ENCODE assay signal across 23 cellular contexts in the genomic region with DNA sequence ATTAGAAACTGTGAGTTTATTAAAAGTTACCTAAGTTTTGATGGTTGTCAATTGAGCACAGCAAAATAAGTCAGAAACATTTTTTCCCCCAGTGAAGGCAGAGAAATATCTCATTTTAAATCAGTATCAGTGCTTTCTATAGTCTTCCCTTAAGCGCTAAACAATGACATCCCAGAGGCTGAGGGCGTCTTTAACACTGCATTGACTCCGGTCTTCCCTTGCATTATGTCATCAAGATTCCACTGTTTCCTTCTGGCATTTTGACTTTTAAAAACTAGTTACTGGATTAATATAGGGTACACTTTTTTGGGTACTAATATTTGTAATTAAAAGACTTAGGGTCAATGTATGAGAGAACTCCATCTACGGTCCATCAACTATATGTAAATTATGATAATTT. TPM values are rescaled to one million over a fixed set of nuclear protein-coding genes. Genes with fewer than 3 reads are reported as not detected.
DNase-seq lines count a peak whose midpoint lies in the region; ATAC-seq, FAIRE-seq and TF ChIP-seq lines count a peak whose summit lies in the region.
"Had no signal": no experiment of that assay in that cellular context is flagged by ENCODE, and none has a peak within 500 bp of the region (broad histone marks: within the 10 kb centered on the region; RNA-seq: fewer than 3 reads in every experiment).

No MANE protein-coding gene starts in this region.

- TF ChIP-seq CTCF in body of pancreas (IDR thresholded peaks at IDR 0.05) (no peak), kidney (IDR thresholded peaks at IDR 0.05; ENCODE audit: borderline replicate concordance, extremely low read depth, insufficient read depth) (no peak), suprapubic skin (IDR thresholded peaks at IDR 0.05) (no peak), chondrocyte (IDR thresholded peaks at IDR 0.05) (no peak)

- H3K27ac ChIP-seq in body of pancreas = peak overlapping the region; percentile 26 to 99 (median 98)
- no peak overlapping the region for H3K27ac ChIP-seq in kidney (ENCODE audit: low read depth in 2 of 2, low read length in 2 of 2)
- H3K27ac ChIP-seq in suprapubic skin = peak overlapping the region; percentile 100
- H3K27ac ChIP-seq: parathyroid adenoma had no signal

- H3K9me3 ChIP-seq in body of pancreas (no peaks in the 10 kb centered on the region), kidney (ENCODE audit: control insufficient read depth in 1 of 2, low read length in 2 of 2) (no peaks in the 10 kb centered on the region), suprapubic skin (no peaks in the 10 kb centered on the region)
- H3K9me3 ChIP-seq: BE2C had no signal

- no peak for ATAC-seq in activated T-cell treated with anti-CD3 and anti-CD28 coated beads, Interleukin-2, amount 50 U/mL, for 4 hours
- ATAC-seq in body of pancreas = no peak
- ATAC-seq: Panc1; stimulated activated memory B cell treated with anti-CD40 and anti-IgM and Interleukin-4, amounts not matched to agents 10 μg/mL and 1 μg/mL and 100 μg/mL, for 72 hours had no signal

- H3K36me3 Mint-ChIP-seq in activated T-cell treated with anti-CD3 and anti-CD28 coated beads, Interleukin-2, amount 50 U/mL, for 4 hours (ENCODE audit: insufficient read depth) = peaks cover 24% of the 10 kb centered on the region
- peaks cover 1% of the 10 kb centered on the region for H3K36me3 Mint-ChIP-seq in chondrocyte (ENCODE audit: low read depth)
- H3K36me3 Mint-ChIP-seq in activated T-helper 1 cell treated with anti-CD3 and anti-CD28 coated beads, Interleukin-12 subunit alpha, Interleukin-12 subunit beta, Interleukin-2, Interleukin-4 antibody, amounts not matched to agents 30 ng/mL and 10 ng/mL and 1 ng/mL, durations not matched to agents 14 hours and 24 hours and 36 hours (ENCODE audit: low read depth) = peaks cover 35% of the 10 kb centered on the region

- no peak overlapping the region for H3K27ac Mint-ChIP-seq in chondrocyte (ENCODE audit: unreplicated experiment)
- no peak overlapping the region for H3K27ac Mint-ChIP-seq in activated T-helper 1 cell treated with anti-CD3 and anti-CD28 coated beads, Interleukin-12 subunit alpha, Interleukin-12 subunit beta, Interleukin-2, Interleukin-4 antibody, amounts not matched to agents 30 ng/mL and 10 ng/mL and 1 ng/mL, durations not matched to agents 14 hours and 24 hours and 36 hours
- H3K27ac Mint-ChIP-seq: activated CD4-positive, alpha-beta T cell treated with anti-CD3 and anti-CD28 coated beads, Interleukin-2, amount 10 ng/mL, durations not matched to agents 7 days and 5 days; activated naive CD4-positive, alpha-beta T cell treated with anti-CD3 and anti-CD28 coated beads for 36 hours had no signal

- no peak for FAIRE-seq in kidney (lab: Jason Lieb, UNC)
- FAIRE-seq: GM18507, H54 had no signal

- no peaks in the 10 kb centered on the region for H3K9me3 Mint-ChIP-seq in activated T-cell treated with anti-CD3 and anti-CD28 coated beads, Interleukin-2, amount 50 U/mL, for 4 hours
- H3K9me3 Mint-ChIP-seq in chondrocyte (ENCODE audit: low read depth) = no peaks in the 10 kb centered on the region
- no peaks in the 10 kb centered on the region for H3K9me3 Mint-ChIP-seq in activated T-helper 1 cell treated with anti-CD3 and anti-CD28 coated beads, Interleukin-12 subunit alpha, Interleukin-12 subunit beta, Interleukin-2, Interleukin-4 antibody, amounts not matched to agents 30 ng/mL and 10 ng/mL and 1 ng/mL, durations not matched to agents 14 hours and 24 hours and 36 hours
- H3K9me3 Mint-ChIP-seq: activated CD4-positive, alpha-beta T cell treated with anti-CD3 and anti-CD28 coated beads, Interleukin-2, amount 10 ng/mL, durations not matched to agents 7 days and 5 days; activated naive CD4-positive, alpha-beta T cell treated with anti-CD3 and anti-CD28 coated beads for 36 hours; stimulated activated memory B cell treated with anti-CD40 and anti-IgM and Interleukin-4, amounts not matched to agents 10 μg/mL and 1 μg/mL and 100 μg/mL, for 72 hours had no signal

- TF ChIP-seq EP300 in suprapubic skin (IDR thresholded peaks at IDR 0.05) = no peak

- no peak for DNase-seq in activated T-cell treated with anti-CD3 and anti-CD28 coated beads, Interleukin-2, amount 50 U/mL, for 4 hours
- no peak for DNase-seq in activated T-cell treated with anti-CD3 and anti-CD28 coated beads, Interleukin-2, amount 50 U/mL, for 48 hours
- no peak for DNase-seq in body of pancreas
- DNase-seq in kidney = no peak
- no peak for DNase-seq in suprapubic skin (ENCODE audit: low spot score in 2 of 2)
- no peak for DNase-seq in chondrocyte (ENCODE audit: low spot score)
- no peak for DNase-seq in activated T-helper 1 cell treated with anti-CD3 and anti-CD28 coated beads, Interleukin-12 subunit alpha, Interleukin-12 subunit beta, Interleukin-2, Interleukin-4 antibody, amounts not matched to agents 30 ng/mL and 10 ng/mL and 1 ng/mL, durations not matched to agents 14 hours and 24 hours and 36 hours (ENCODE audit: low spot score)
- no peak for DNase-seq in anterior cingulate cortex (lab: John Stamatoyannopoulos, UW)
- DNase-seq: 8988T; activated CD4-positive, alpha-beta T cell treated with anti-CD3 and anti-CD28 coated beads, Interleukin-2, amount 10 ng/mL, durations not matched to agents 7 days and 5 days; activated CD8-positive, alpha-beta memory T cell treated with anti-CD3 and anti-CD28 coated beads, Interleukin-2, amount 50 U/mL, for 48 hours; activated naive CD4-positive, alpha-beta T cell treated with anti-CD3 and anti-CD28 coated beads for 36 hours; BE2C; DMS153; KBM-7; NCI-H1105; NCI-H526; trophoblast cell had no signal

- H3K4me1 Mint-ChIP-seq in activated T-cell treated with anti-CD3 and anti-CD28 coated beads, Interleukin-2, amount 50 U/mL, for 4 hours (ENCODE audit: low read depth) = peaks cover 70% of the 10 kb centered on the region
- H3K4me1 Mint-ChIP-seq in chondrocyte (ENCODE audit: low read depth) = peaks cover 45% of the 10 kb centered on the region
- peaks cover 67% of the 10 kb centered on the region for H3K4me1 Mint-ChIP-seq in activated T-helper 1 cell treated with anti-CD3 and anti-CD28 coated beads, Interleukin-12 subunit alpha, Interleukin-12 subunit beta, Interleukin-2, Interleukin-4 antibody, amounts not matched to agents 30 ng/mL and 10 ng/mL and 1 ng/mL, durations not matched to agents 14 hours and 24 hours and 36 hours (ENCODE audit: low read depth)

- H3K27me3 ChIP-seq in body of pancreas = no peaks in the 10 kb centered on the region
- H3K27me3 ChIP-seq in suprapubic skin = no peaks in the 10 kb centered on the region
- H3K27me3 ChIP-seq: BE2C had no signal

- WGBS in body of pancreas, 2 donors = 46 to 61% methylated on average over 4 of the region's 4 CpGs
- 46% methylated on average over 4 of the region's 4 CpGs for WGBS in suprapubic skin

- TF ChIP-seq POLR2A in body of pancreas (IDR thresholded peaks at IDR 0.05) (no peak), suprapubic skin (IDR thresholded peaks at IDR 0.05) (no peak)

- H3K36me3 ChIP-seq in body of pancreas (replicated peaks in 1 of 2; ENCODE audit: insufficient read depth in 1 of 2, low read depth in 2 of 2) (no peaks in the 10 kb centered on the region), kidney (ENCODE audit: control insufficient read depth in 1 of 2, insufficient read depth in 2 of 2, low read length in 2 of 2) (no peaks in the 10 kb centered on the region), suprapubic skin (no peaks in the 10 kb centered on the region)

- H3K4me3 Mint-ChIP-seq in activated T-cell treated with anti-CD3 and anti-CD28 coated beads, Interleukin-2, amount 50 U/mL, for 4 hours = peak overlapping the region; percentile 3
- no peak overlapping the region for H3K4me3 Mint-ChIP-seq in chondrocyte (ENCODE audit: unreplicated experiment)
- no peak overlapping the region for H3K4me3 Mint-ChIP-seq in activated T-helper 1 cell treated with anti-CD3 and anti-CD28 coated beads, Interleukin-12 subunit alpha, Interleukin-12 subunit beta, Interleukin-2, Interleukin-4 antibody, amounts not matched to agents 30 ng/mL and 10 ng/mL and 1 ng/mL, durations not matched to agents 14 hours and 24 hours and 36 hours
- H3K4me3 Mint-ChIP-seq: activated naive CD4-positive, alpha-beta T cell treated with anti-CD3 and anti-CD28 coated beads for 36 hours had no signal

- intact Hi-C loops in body of pancreas (cut with DNase I) (no loop called here), kidney (cut with DNase I) (no loop called here)
- intact Hi-C loops in activated T-helper 1 cell treated with anti-CD3 and anti-CD28 coated beads, Interleukin-12 subunit alpha, Interleukin-12 subunit beta, Interleukin-2, Interleukin-4 antibody, amounts not matched to agents 30 ng/mL and 10 ng/mL and 1 ng/mL, durations not matched to agents 14 hours and 24 hours and 36 hours (cut with micrococcal nuclease) = loop anchor here (5.0 to 10.0 kb wide), 3 partner anchors 252 to 1184 kb away; no protein-coding TSS in a partner anchor

- H3K4me3 ChIP-seq in body of pancreas (no peak overlapping the region), kidney (ENCODE audit: low read length in 2 of 2) (peak overlapping the region; percentile 31 to 79), suprapubic skin (peak overlapping the region; percentile 91)

- peak overlapping the region in 1 of 2 donors; percentile 47 for H3K9ac ChIP-seq in kidney (ENCODE audit: low read length in 2 of 2)
- H3K9ac ChIP-seq: parathyroid adenoma had no signal

- H3K4me1 ChIP-seq in body of pancreas = peaks cover 46% of the 10 kb centered on the region
- H3K4me1 ChIP-seq in kidney (ENCODE audit: control insufficient read depth in 1 of 2, insufficient read depth in 1 of 2, low read depth in 1 of 2, low read length in 2 of 2) = peaks cover 7 to 23% of the 10 kb centered on the region in 2 donors
- peaks cover 51% of the 10 kb centered on the region for H3K4me1 ChIP-seq in suprapubic skin
- H3K4me1 ChIP-seq: parathyroid adenoma had no signal

- H3K27me3 Mint-ChIP-seq in activated T-cell treated with anti-CD3 and anti-CD28 coated beads, Interleukin-2, amount 50 U/mL, for 4 hours (ENCODE audit: low read depth) = no peaks in the 10 kb centered on the region
- H3K27me3 Mint-ChIP-seq in chondrocyte (ENCODE audit: low read depth) = no peaks in the 10 kb centered on the region
- H3K27me3 Mint-ChIP-seq in activated T-helper 1 cell treated with anti-CD3 and anti-CD28 coated beads, Interleukin-12 subunit alpha, Interleukin-12 subunit beta, Interleukin-2, Interleukin-4 antibody, amounts not matched to agents 30 ng/mL and 10 ng/mL and 1 ng/mL, durations not matched to agents 14 hours and 24 hours and 36 hours (ENCODE audit: insufficient read depth) = no peaks in the 10 kb centered on the region
- H3K27me3 Mint-ChIP-seq: activated CD4-positive, alpha-beta T cell treated with anti-CD3 and anti-CD28 coated beads, Interleukin-2, amount 10 ng/mL, durations not matched to agents 7 days and 5 days; stimulated activated memory B cell treated with anti-CD40 and anti-IgM and Interleukin-4, amounts not matched to agents 10 μg/mL and 1 μg/mL and 100 μg/mL, for 72 hours had no signal

RNA-seq across cellular contexts. Expression of gene GLUD1, which starts 3.9 kb away (rescaled TPM):
- total RNA-seq in activated T-cell treated with anti-CD3 and anti-CD28 coated beads, Interleukin-2, amount 50 U/mL, for 4 hours = 100 to 1,000 TPM; 100 to 111 (median 102) TPM
- total RNA-seq in body of pancreas (10 to 100 TPM; 72.1 to 74.5 TPM), kidney (162 TPM), suprapubic skin (100 to 1,000 TPM; 160 to 187 (median 174) TPM), chondrocyte (90.7 to 98.7 TPM (median 94.1 TPM) in 3 replicates)
- polyA plus RNA-seq in kidney (ENCODE audit: insufficient read depth, low read depth, low replicate concordance) = 346 TPM
- 116 and 125 TPM in 2 replicates for total RNA-seq in activated T-helper 1 cell treated with anti-CD3 and anti-CD28 coated beads, Interleukin-12 subunit alpha, Interleukin-12 subunit beta, Interleukin-2, Interleukin-4 antibody, amounts not matched to agents 30 ng/mL and 10 ng/mL and 1 ng/mL, durations not matched to agents 14 hours and 24 hours and 36 hours

RNA-seq across cellular contexts. Expression of gene SHLD2, which starts 4.2 kb away (rescaled TPM):
- total RNA-seq in activated T-cell treated with anti-CD3 and anti-CD28 coated beads, Interleukin-2, amount 50 U/mL, for 4 hours = 10 to 100 TPM; 30.5 to 33.6 (median 31.6) TPM
- total RNA-seq in body of pancreas = 10 to 100 TPM; 15.2 to 16.3 TPM
- total RNA-seq in kidney = 36.9 TPM
- polyA plus RNA-seq in kidney (ENCODE audit: insufficient read depth, low read depth, low replicate concordance) = 25.9 TPM
- 10 to 100 TPM; 18.0 to 36.1 (median 20.8) TPM for total RNA-seq in suprapubic skin
- total RNA-seq in chondrocyte = 29.2 to 32.6 TPM (median 29.6 TPM) in 3 replicates
- total RNA-seq in activated T-helper 1 cell treated with anti-CD3 and anti-CD28 coated beads, Interleukin-12 subunit alpha, Interleukin-12 subunit beta, Interleukin-2, Interleukin-4 antibody, amounts not matched to agents 30 ng/mL and 10 ng/mL and 1 ng/mL, durations not matched to agents 14 hours and 24 hours and 36 hours = 41.3 and 42.1 TPM in 2 replicates

Comparison
In these comparisons a context has a peak if more than half of its experiments do, and no peak if none do; other contexts are left out.
1. H3K27ac ChIP-seq: peak in body of pancreas (4 of 4) and suprapubic skin (single experiment); none in kidney (0 of 2).
2. H3K4me3 ChIP-seq: peak in kidney (2 of 2) and suprapubic skin (single experiment); none in body of pancreas (0 of 2).